In genomic region chr7:140175221-140176218, GRCh38 we compare ENCODE assay signal across 8 cellular contexts. TPM values are rescaled to one million over a fixed set of nuclear protein-coding genes. Genes with fewer than 3 reads are reported as not detected.
DNase-seq lines count a peak whose midpoint lies in the region; ATAC-seq and TF ChIP-seq lines count a peak whose summit lies in the region.

No MANE protein-coding gene starts in this region.

- H3K9me2 ChIP-seq in OCI-LY7 (ENCODE audit: insufficient read depth, low read length) = no peaks in the 10 kb centered on the region

- no peaks in the 10 kb centered on the region for H3K9me3 ChIP-seq in OCI-LY7 (ENCODE audit: low read length)
- no peaks in the 10 kb centered on the region for H3K9me3 ChIP-seq in mononuclear cell (ENCODE audit: low read depth, low read length)

- CTCF ChIA-PET in OCI-LY7 (lab: Charles Lee; ENCODE audit: unreplicated experiment) = no interaction called here

- peaks cover 24 to 33% (median 32%) of the 10 kb centered on the region in 3 donors for H3K4me1 Mint-ChIP-seq in IgD-negative memory B cell

- H3K4me1 ChIP-seq in OCI-LY7 (ENCODE audit: insufficient read depth, low read length, poor library complexity, severe bottlenecking) (peaks cover 5% of the 10 kb centered on the region), mononuclear cell (ENCODE audit: insufficient read depth, low read length) (peaks cover 44% of the 10 kb centered on the region)

- H3K79me2 ChIP-seq in OCI-LY7 (ENCODE audit: insufficient read depth, low read depth, low read length) = no peaks in the 10 kb centered on the region

- peak overlapping the region; percentile 91 to 99 (median 97) for H3K27ac Mint-ChIP-seq in IgD-negative memory B cell

- BruUV-seq in OCI-LY7 (replicated peaks; lab: Mats Ljungman, UMichigan) = no TSS peak

- intact Hi-C loops in OCI-LY7 (cut with micrococcal nuclease; ENCODE audit: unreplicated experiment) = loop anchor here (1.0 to 10.0 kb wide), 9 partner anchors 57 to 839 kb away; partner anchors contain the start of genes HIPK2 and MRPS33

- ATAC-seq in GM21529 (IDR thresholded peaks at IDR 0.05; ENCODE audit: unreplicated experiment) = peak; percentile 50

- no peaks in the 10 kb centered on the region for H3K27me3 ChIP-seq in mononuclear cell (ENCODE audit: insufficient read depth, low read length)

- H3K36me3 ChIP-seq in OCI-LY7 (ENCODE audit: insufficient read depth, low read length) = no peaks in the 10 kb centered on the region

- peak overlapping the region; percentile 76 for H3K4me2 ChIP-seq in OCI-LY7 (ENCODE audit: low read length)

- peak overlapping the region; percentile 85 to 94 (median 90) for H3K4me3 Mint-ChIP-seq in IgD-negative memory B cell

- no peaks in the 10 kb centered on the region for H3K9me3 Mint-ChIP-seq in IgD-negative memory B cell

- peak overlapping the region; percentile 82 for H2AFZ ChIP-seq in OCI-LY7 (ENCODE audit: low read length)

- peak; percentile 94 for TF ChIP-seq CTCF in OCI-LY7 (conservative IDR thresholded peaks at IDR 0.05; ENCODE audit: low read length)

- peak overlapping the region; percentile 73 for H3K4me3 ChIP-seq in OCI-LY7 (ENCODE audit: low read depth, low read length, poor library complexity, severe bottlenecking)
- peak overlapping the region; percentile 76 for H3K4me3 ChIP-seq in mononuclear cell (ENCODE audit: low read length)

- H4K20me1 ChIP-seq in OCI-LY7 (ENCODE audit: insufficient read depth, low read length) = no peaks in the 10 kb centered on the region; the same call in 1 of the 2 replicates

- POLR2A ChIA-PET in OCI-LY7 (lab: Charles Lee) = interaction anchor here (0.6 kb wide), 1 partner anchor 52 kb away, joined by 3 read pairs; no protein-coding TSS in a partner anchor

- H3K36me3 Mint-ChIP-seq in IgD-negative memory B cell = peaks cover 3% of the 10 kb centered on the region

- H3K27ac ChIP-seq in OCI-LY7 (ENCODE audit: low read depth, low read length, poor library complexity, severe bottlenecking) (peak overlapping the region; percentile 48), epithelial cell of prostate (peak overlapping the region; percentile 96)

- DNase-seq in DMS 273 (lab: John Stamatoyannopoulos, UW; ENCODE audit: unreplicated experiment) (peak; percentile 99), OCI-LY7 (ENCODE audit: low spot score) (peak; percentile 91), activated T-cell treated with anti-CD3 and anti-CD28 coated beads for 4 hours (peak; percentile 83), epithelial cell of prostate (ENCODE audit: low read depth, low spot score) (peak; percentile 93)
- peak; percentile 76 to 79 for DNase-seq in stimulated activated CD8-positive, alpha-beta memory T cell treated with anti-CD3 and anti-CD28 coated beads, Interleukin-2, amount 100 ng/mL, for 48 hours (ENCODE audit: low read depth in 2 of 2)

- H3K27me3 Mint-ChIP-seq in IgD-negative memory B cell = peaks cover 2% of the 10 kb centered on the region

RNA-seq across cellular contexts. Expression of gene KDM7A, which starts 1.3 kb away (rescaled TPM):
- polyA plus RNA-seq in IgD-negative memory B cell = 3.8 TPM
- total RNA-seq in OCI-LY7 (2014; rRNA removed; shearing (Covaris generic)) = 3.3 and 9.8 TPM in 2 replicates
- 3.3 and 7.7 TPM in 2 replicates for total RNA-seq in OCI-LY7 (2022)
- total RNA-seq in mononuclear cell = 57.5 TPM

Comparison
In these comparisons a context has a peak if more than half of its experiments do, and no peak if none do; other contexts are left out.
1. Peak in every context shown above with its lines: DNase-seq, ATAC-seq, H3K4me3 ChIP-seq and H3K27ac ChIP-seq.